In genomic region chr17:45139533-45139920, GRCh38 we compare ENCODE assay signal across 23 cellular contexts.
"Had no signal": no experiment of that assay in that cellular context is flagged by ENCODE, and none has a peak within 500 bp of the region (broad histone marks: within the 10 kb centered on the region; RNA-seq: fewer than 3 reads in every experiment).

No MANE protein-coding gene starts in this region.

- H3K27me3 ChIP-seq: brain microvascular endothelial cell, foreskin keratinocyte, tibial artery, uterus had no signal

- H3K36me3 ChIP-seq: brain microvascular endothelial cell, uterus had no signal

- DNase-seq: activated B cell treated with CpG ODN at 0.5 μM for 24 hours; activated CD4-positive, alpha-beta memory T cell treated with anti-CD3 and anti-CD28 coated beads, Interleukin-2, amount 10 ng/mL, durations not matched to agents 7 days and 5 days; activated CD4-positive, alpha-beta T cell treated with anti-CD3 and anti-CD28 coated beads for 4 hours; activated CD8-positive, alpha-beta memory T cell treated with anti-CD3 and anti-CD28 coated beads, Interleukin-2, amount 10 ng/mL, durations not matched to agents 7 days and 5 days; activated naive CD4-positive, alpha-beta T cell treated with anti-CD3 and anti-CD28 coated beads for 36 hours; activated naive CD8-positive, alpha-beta T cell treated with anti-CD3 and anti-CD28 coated beads, Interleukin-2, amount 50 U/mL, for 24 hours; anterior cingulate cortex; brain microvascular endothelial cell; central memory CD4-positive, alpha-beta T cell; foreskin keratinocyte; glutamatergic neuron; hippocampal formation; left colon; lower lobe of right lung; natural killer cell; retina; stimulated activated CD4-positive, alpha-beta T cell treated with anti-CD3 and anti-CD28 coated beads, Interleukin-12 subunit alpha, Interleukin-12 subunit beta, amount 100 ng/mL, for 4 hours; stimulated activated CD4-positive, alpha-beta T cell treated with anti-CD3 and anti-CD28 coated beads, Interleukin-1b, Interleukin-23, amount 100 ng/mL, for 48 hours; stimulated activated CD8-positive, alpha-beta memory T cell treated with anti-CD3 and anti-CD28 coated beads, Interleukin-4, amount 100 ng/mL, for 48 hours; stimulated activated naive CD4-positive, alpha-beta T cell; tibial artery; uterus had no signal

- H3K9me3 ChIP-seq: lower lobe of right lung, tibial artery, uterus had no signal

- H3K27ac ChIP-seq: brain microvascular endothelial cell, coronary artery, foreskin keratinocyte, lower lobe of right lung, tibial artery, uterus had no signal

- H3K4me1 ChIP-seq: foreskin keratinocyte had no signal

- H3K4me3 ChIP-seq: coronary artery, lower lobe of right lung, tibial artery, uterus had no signal
